19 cellular contexts compared by ENCODE assay signal in the genomic region with DNA sequence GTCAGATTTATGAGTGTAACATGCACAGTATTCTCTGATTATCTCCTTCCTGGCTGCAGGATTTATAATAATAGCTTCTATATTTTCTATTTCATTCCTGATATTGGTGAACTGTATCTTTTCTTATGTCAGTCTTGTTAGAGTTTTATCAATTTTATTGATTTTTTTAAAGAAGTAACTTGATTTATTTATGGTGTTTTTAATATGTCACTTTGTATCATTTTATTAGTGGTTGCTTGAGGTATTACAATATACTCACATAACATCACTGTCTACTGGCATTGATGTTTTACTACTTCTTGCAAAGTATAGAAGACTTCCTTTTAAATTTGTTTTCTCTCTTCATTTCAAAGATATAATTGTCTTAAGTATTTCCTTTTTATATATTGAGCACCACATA.
DNase-seq lines count a peak whose midpoint lies in the region; ATAC-seq and TF ChIP-seq lines count a peak whose summit lies in the region.
"Had no signal": no experiment of that assay in that cellular context is flagged by ENCODE, and none has a peak within 500 bp of the region (broad histone marks: within the 10 kb centered on the region; RNA-seq: fewer than 3 reads in every experiment).

No MANE protein-coding gene starts in this region.

- TF ChIP-seq CTCF in endodermal cell (conservative IDR thresholded peaks at IDR 0.05) (peak; percentile 39), mesothelial cell of epicardium (IDR thresholded peaks at IDR 0.05; ENCODE audit: unreplicated experiment) (peak; percentile 35), type B pancreatic cell (conservative IDR thresholded peaks at IDR 0.05) (peak; percentile 51), omental fat pad (IDR thresholded peaks at IDR 0.05) (no peak)

- H3K4me1 ChIP-seq in endodermal cell (ENCODE audit: control insufficient read depth, insufficient read depth, low read length), result no peaks in the 10 kb centered on the region
- H3K4me1 ChIP-seq: BLaER1 had no signal

- H3K4me3 Mint-ChIP-seq in endodermal cell (no peak overlapping the region), mesothelial cell of epicardium (no peak overlapping the region), type B pancreatic cell (no peak overlapping the region)
- H3K4me3 Mint-ChIP-seq: B cell; CD14-positive monocyte; CD4-positive, alpha-beta T cell; CD8-positive, alpha-beta memory T cell had no signal

- no peak overlapping the region for H3K4me3 ChIP-seq in endodermal cell (ENCODE audit: low read length)
- H3K4me3 ChIP-seq: BLaER1, GM12878, GM23248 had no signal

- no peaks in the 10 kb centered on the region for H3K36me3 Mint-ChIP-seq in endodermal cell (ENCODE audit: low read depth)
- H3K36me3 Mint-ChIP-seq in mesothelial cell of epicardium, result no peaks in the 10 kb centered on the region
- no peaks in the 10 kb centered on the region for H3K36me3 Mint-ChIP-seq in type B pancreatic cell
- H3K36me3 Mint-ChIP-seq: CD14-positive monocyte; CD8-positive, alpha-beta memory T cell had no signal

- peaks cover 28% of the 10 kb centered on the region for H3K9me3 Mint-ChIP-seq in endodermal cell
- peaks cover 21% of the 10 kb centered on the region for H3K9me3 Mint-ChIP-seq in mesothelial cell of epicardium
- H3K9me3 Mint-ChIP-seq in type B pancreatic cell, result peaks cover 18% of the 10 kb centered on the region

- no peaks in the 10 kb centered on the region for H3K36me3 ChIP-seq in endodermal cell (ENCODE audit: control insufficient read depth, insufficient read depth, low read length)
- H3K36me3 ChIP-seq: BLaER1 had no signal

- H3K27ac Mint-ChIP-seq in endodermal cell (no peak overlapping the region), mesothelial cell of epicardium (no peak overlapping the region), type B pancreatic cell (no peak overlapping the region)
- H3K27ac Mint-ChIP-seq: B cell; CD14-positive monocyte; CD4-positive, alpha-beta T cell; CD8-positive, alpha-beta memory T cell had no signal

- no peaks in the 10 kb centered on the region for H3K27me3 Mint-ChIP-seq in endodermal cell (ENCODE audit: insufficient read depth)
- peaks cover 11% of the 10 kb centered on the region for H3K27me3 Mint-ChIP-seq in mesothelial cell of epicardium (ENCODE audit: low read depth)
- peaks cover 7% of the 10 kb centered on the region for H3K27me3 Mint-ChIP-seq in type B pancreatic cell

- no peaks in the 10 kb centered on the region for H3K27me3 ChIP-seq in endodermal cell (ENCODE audit: control insufficient read depth, insufficient read depth, low read length, poor library complexity, severe bottlenecking)
- H3K27me3 ChIP-seq: BLaER1 had no signal

- H3K4me1 Mint-ChIP-seq in endodermal cell, result peaks cover 2% of the 10 kb centered on the region
- no peaks in the 10 kb centered on the region for H3K4me1 Mint-ChIP-seq in mesothelial cell of epicardium
- no peaks in the 10 kb centered on the region for H3K4me1 Mint-ChIP-seq in type B pancreatic cell (ENCODE audit: unreplicated experiment)
- H3K4me1 Mint-ChIP-seq: B cell; CD14-positive monocyte; CD8-positive, alpha-beta memory T cell had no signal

- H3K9me3 ChIP-seq in endodermal cell (ENCODE audit: control insufficient read depth, low read length), result peaks cover 33% of the 10 kb centered on the region

- ATAC-seq in omental fat pad (ENCODE audit: low FRiP score), result no peak
- ATAC-seq in HG02759 (IDR thresholded peaks at IDR 0.05; ENCODE audit: unreplicated experiment), result no peak
- ATAC-seq: GM12878 had no signal

- no peak overlapping the region for H3K27ac ChIP-seq in endodermal cell (ENCODE audit: low read depth, low read length)
- H3K27ac ChIP-seq: BLaER1, GM23248 had no signal

- H3K9ac ChIP-seq in endodermal cell (ENCODE audit: extremely low read depth, low read length, poor library complexity, severe bottlenecking), result no peak overlapping the region
- H3K9ac ChIP-seq: BLaER1, GM23248 had no signal

- DNase-seq in endodermal cell (no peak), mesothelial cell of epicardium (ENCODE audit: low spot score in 2 of 2, unreplicated experiment in 2 of 2) (no peak), type B pancreatic cell (ENCODE audit: extremely low spot score, unreplicated experiment) (no peak), NCI-H2107 (lab: John Stamatoyannopoulos, UW) (no peak), omental fat pad (ENCODE audit: low spot score) (no peak)
- DNase-seq: CD4-positive, alpha-beta T cell; CD8-positive, alpha-beta memory T cell; DMS 273 treated with DMSO at 0.1 percent for 48 hours; DMS79; EL; GDM1; GM23248; H7; HCEC 1CT had no signal

Comparison
In these comparisons a context has a peak if more than half of its experiments do, and no peak if none do; other contexts are left out.
1. CTCF ChIP-seq: peak in endodermal cell (single experiment), mesothelial cell of epicardium (single experiment) and type B pancreatic cell (single experiment); none in omental fat pad (0 of 3).